ENCODE assay signal across 17 cellular contexts in genomic region chr20:54356726-54357235, GRCh38.
"Had no signal": no experiment of that assay in that cellular context is flagged by ENCODE, and none has a peak within 500 bp of the region (broad histone marks: within the 10 kb centered on the region; RNA-seq: fewer than 3 reads in every experiment).

No MANE protein-coding gene starts in this region.

- H3K9me3 ChIP-seq: left lung, mucosa of descending colon, neutrophil, thoracic aorta had no signal

- H3K4me3 Mint-ChIP-seq: activated CD4-positive, alpha-beta T cell treated with anti-CD3 and anti-CD28 coated beads, Interleukin-2, amount 10 ng/mL, durations not matched to agents 7 days and 5 days; activated naive CD8-positive, alpha-beta T cell treated with anti-CD3 and anti-CD28 coated beads for 36 hours; dendritic cell treated with granulocyte-macrophage colony-stimulating factor and Interleukin-4, amounts not matched to agents 40 ng/mL and 50 ng/mL, for 4 days; naive thymus-derived CD8-positive, alpha-beta T cell; stimulated activated effector memory CD8-positive, alpha-beta T cell treated with anti-CD3 and anti-CD28 coated beads, Interleukin-12 subunit alpha, Interleukin-12 subunit beta, amount 100 ng/mL, for 72 hours had no signal

- H3K36me3 ChIP-seq: left lung, neutrophil, thoracic aorta had no signal

- H3K4me1 Mint-ChIP-seq: activated CD4-positive, alpha-beta T cell treated with anti-CD3 and anti-CD28 coated beads, Interleukin-2, amount 10 ng/mL, durations not matched to agents 7 days and 5 days; naive thymus-derived CD8-positive, alpha-beta T cell; stimulated activated effector memory CD8-positive, alpha-beta T cell treated with anti-CD3 and anti-CD28 coated beads, Interleukin-12 subunit alpha, Interleukin-12 subunit beta, amount 100 ng/mL, for 72 hours had no signal

- H3K36me3 Mint-ChIP-seq: naive thymus-derived CD8-positive, alpha-beta T cell; stimulated activated effector memory CD8-positive, alpha-beta T cell treated with anti-CD3 and anti-CD28 coated beads, Interleukin-12 subunit alpha, Interleukin-12 subunit beta, amount 100 ng/mL, for 72 hours had no signal

- H2AFZ ChIP-seq: parathyroid adenoma had no signal

- H3K27ac ChIP-seq: left lung, neutrophil, parathyroid adenoma, thoracic aorta had no signal

- H3K9ac ChIP-seq: parathyroid adenoma had no signal

- H3K79me2 ChIP-seq: parathyroid adenoma had no signal

- H3K27me3 Mint-ChIP-seq: activated CD4-positive, alpha-beta T cell treated with anti-CD3 and anti-CD28 coated beads, Interleukin-2, amount 10 ng/mL, durations not matched to agents 7 days and 5 days; dendritic cell treated with granulocyte-macrophage colony-stimulating factor and Interleukin-4, amounts not matched to agents 40 ng/mL and 50 ng/mL, for 4 days had no signal

- H3K4me3 ChIP-seq: left lung, mucosa of descending colon, thoracic aorta had no signal

- H3K27ac Mint-ChIP-seq: activated CD4-positive, alpha-beta T cell treated with anti-CD3 and anti-CD28 coated beads, Interleukin-2, amount 10 ng/mL, durations not matched to agents 7 days and 5 days; activated naive CD8-positive, alpha-beta T cell treated with anti-CD3 and anti-CD28 coated beads for 36 hours; dendritic cell treated with granulocyte-macrophage colony-stimulating factor and Interleukin-4, amounts not matched to agents 40 ng/mL and 50 ng/mL, for 4 days; naive thymus-derived CD8-positive, alpha-beta T cell; stimulated activated effector memory CD8-positive, alpha-beta T cell treated with anti-CD3 and anti-CD28 coated beads, Interleukin-12 subunit alpha, Interleukin-12 subunit beta, amount 100 ng/mL, for 72 hours had no signal

- DNase-seq: activated CD4-positive, alpha-beta T cell treated with anti-CD3 and anti-CD28 coated beads, Interleukin-2, amount 10 ng/mL, durations not matched to agents 7 days and 5 days; activated CD8-positive, alpha-beta memory T cell treated with anti-CD3 and anti-CD28 coated beads for 24 hours; activated gamma-delta T cell treated with Interleukin-2 at 50 U/mL for 16 hours; activated naive CD8-positive, alpha-beta T cell treated with anti-CD3 and anti-CD28 coated beads for 36 hours; anterior cingulate cortex; effector memory CD4-positive, alpha-beta T cell; hypothalamus; kidney; left lung; mammary epithelial cell; mucosa of descending colon; naive thymus-derived CD8-positive, alpha-beta T cell had no signal

- H3K4me1 ChIP-seq: left lung, parathyroid adenoma had no signal

- ATAC-seq: mucosa of descending colon; naive thymus-derived CD8-positive, alpha-beta T cell; stimulated activated effector memory CD8-positive, alpha-beta T cell treated with anti-CD3 and anti-CD28 coated beads, Interleukin-12 subunit alpha, Interleukin-12 subunit beta, amount 100 ng/mL, for 72 hours had no signal

- H3K27me3 ChIP-seq: left lung, neutrophil had no signal

- H3K9me3 Mint-ChIP-seq: activated CD4-positive, alpha-beta T cell treated with anti-CD3 and anti-CD28 coated beads, Interleukin-2, amount 10 ng/mL, durations not matched to agents 7 days and 5 days; dendritic cell treated with granulocyte-macrophage colony-stimulating factor and Interleukin-4, amounts not matched to agents 40 ng/mL and 50 ng/mL, for 4 days; naive thymus-derived CD8-positive, alpha-beta T cell; stimulated activated effector memory CD8-positive, alpha-beta T cell treated with anti-CD3 and anti-CD28 coated beads, Interleukin-12 subunit alpha, Interleukin-12 subunit beta, amount 100 ng/mL, for 72 hours had no signal
